In genomic region chr20:49279677-49280462, GRCh38 we compare ENCODE assay signal across 8 cellular contexts. TPM values are rescaled to one million over a fixed set of nuclear protein-coding genes. Genes with fewer than 3 reads are reported as not detected.
DNase-seq lines count a peak whose midpoint lies in the region; ATAC-seq and TF ChIP-seq lines count a peak whose summit lies in the region.

No MANE protein-coding gene starts in this region.

- TF ChIP-seq CTCF in A673 (conservative IDR thresholded peaks at IDR 0.05; ENCODE audit: low read depth, low read length) (no peak), lung (IDR thresholded peaks at IDR 0.05; ENCODE audit: control extremely low read depth, extremely low read depth) (no peak)

- H3K36me3 ChIP-seq in A673 (ENCODE audit: insufficient read depth, low read length, poor library complexity, severe bottlenecking) (peaks cover 73% of the 10 kb centered on the region), adipocyte (ENCODE audit: control insufficient read depth, insufficient read depth, low read length, severe bottlenecking) (peaks cover 67% of the 10 kb centered on the region), lung (ENCODE audit: control insufficient read depth in 2 of 2, insufficient read depth in 2 of 2, low read length in 2 of 2) (peaks cover 34 to 48% of the 10 kb centered on the region in 2 donors)

- intact Hi-C loops in A673 (cut with micrococcal nuclease; ENCODE audit: unreplicated experiment) = no loop called here

- CTCF ChIA-PET in A673 (lab: Charles Lee) = no interaction called here

- peak overlapping the region; percentile 100 for H3K9ac ChIP-seq in adipocyte (ENCODE audit: low read length)

- H3K9me3 ChIP-seq in A673 (ENCODE audit: low read depth, low read length, poor library complexity, severe bottlenecking) (peaks cover 21% of the 10 kb centered on the region), adipocyte (ENCODE audit: control insufficient read depth, low read length) (peaks cover 9% of the 10 kb centered on the region), lung (ENCODE audit: control insufficient read depth in 2 of 2, insufficient read depth in 1 of 2, low read length in 1 of 2) (peaks cover 0 to 19% of the 10 kb centered on the region in 2 donors)

- 49 to 54% methylated on average over 7 of the region's 7 CpGs for WGBS in lung, 2 donors

- H3K4me3 ChIP-seq in A673 (ENCODE audit: low read depth, low read length, poor library complexity, severe bottlenecking) (peak overlapping the region; percentile 81), adipocyte (ENCODE audit: low read length) (peak overlapping the region; percentile 99), lung (peak overlapping the region; percentile 24)

- no TSS peak for BruUV-seq in A673 (replicated peaks; lab: Mats Ljungman, UMichigan)

- H3K4me1 ChIP-seq in A673 (ENCODE audit: insufficient read depth, low read length, poor library complexity, severe bottlenecking) (peaks cover 13% of the 10 kb centered on the region), adipocyte (ENCODE audit: control insufficient read depth, insufficient read depth, low read length) (peaks cover 69% of the 10 kb centered on the region), lung (ENCODE audit: control insufficient read depth in 2 of 2, insufficient read depth in 2 of 2, low read length in 2 of 2) (peaks cover 9 to 44% of the 10 kb centered on the region in 2 donors)

- POLR2A ChIA-PET in A673 (lab: Charles Lee; ENCODE audit: low non-redundant PET) = no interaction called here

- H3K27me3 ChIP-seq in A673 (replicated peaks; ENCODE audit: insufficient read depth, low read depth, low read length, poor library complexity) (no peaks in the 10 kb centered on the region), adipocyte (replicated peaks; ENCODE audit: control insufficient read depth, insufficient read depth, low read length) (no peaks in the 10 kb centered on the region), lung (ENCODE audit: control insufficient read depth, insufficient read depth) (no peaks in the 10 kb centered on the region)

- H3K27ac ChIP-seq in A673 (ENCODE audit: low read depth, low read length, poor library complexity, severe bottlenecking) = peak overlapping the region; percentile 94
- H3K27ac ChIP-seq in lung (ENCODE audit: low read depth in 1 of 2, low read length in 1 of 2) = peak overlapping the region in 1 of 2 donors; percentile 46

- no peak for ATAC-seq in lung (ENCODE audit: insufficient read depth, low FRiP score)

- DNase-seq in A673 (ENCODE audit: low spot score) (peak; percentile 37), HT-29 (ENCODE audit: low spot score) (peak; percentile 52), adipocyte (ENCODE audit: low read depth) (no peak), lung (ENCODE audit: low spot score) (no peak), activated gamma-delta T cell treated with Interleukin-2 at 50 U/mL for 16 hours (no peak), superior temporal gyrus (ENCODE audit: extremely low spot score) (no peak)
- no peak for DNase-seq in effector CD8-positive, alpha-beta T cell (lab: John Stamatoyannopoulos, UW)
- no peak for DNase-seq in activated CD4-positive, alpha-beta T cell treated with anti-CD3 and anti-CD28 coated beads for 48 hours

RNA-seq across cellular contexts. Expression of gene ZNFX1, which starts 2.0 kb away (rescaled TPM):
- total RNA-seq in A673 (2021) (15.4 and 19.0 TPM in 2 replicates), lung (10 to 100 TPM; 25.8 to 33.9 TPM)
- total RNA-seq in HT-29 (2014; rRNA removed; shearing (Covaris generic)) = 26.3 and 30.5 TPM in 2 replicates
- 10 to 100 TPM in 1 of 2 donors, 1 to 10 TPM in 1; 9.5 to 22.5 TPM for polyA plus RNA-seq in lung

Comparison
In these comparisons a context has a peak if more than half of its experiments do, and no peak if none do; other contexts are left out.
1. DNase-seq: peak in A673 (single experiment) and HT-29 (single experiment); none in adipocyte (single experiment), lung (single experiment), activated gamma-delta T cell treated with Interleukin-2 at 50 U/mL for 16 hours (single experiment), superior temporal gyrus (single experiment), effector CD8-positive, alpha-beta T cell (single experiment) and activated CD4-positive, alpha-beta T cell treated with anti-CD3 and anti-CD28 coated beads for 48 hours (single experiment).
2. H3K4me3 ChIP-seq: peak in every context shown above with its lines; median percentile 99 in adipocyte; 81 in A673; 24 in lung.